ENCODE assay signal across 1 cellular context in the genomic region with DNA sequence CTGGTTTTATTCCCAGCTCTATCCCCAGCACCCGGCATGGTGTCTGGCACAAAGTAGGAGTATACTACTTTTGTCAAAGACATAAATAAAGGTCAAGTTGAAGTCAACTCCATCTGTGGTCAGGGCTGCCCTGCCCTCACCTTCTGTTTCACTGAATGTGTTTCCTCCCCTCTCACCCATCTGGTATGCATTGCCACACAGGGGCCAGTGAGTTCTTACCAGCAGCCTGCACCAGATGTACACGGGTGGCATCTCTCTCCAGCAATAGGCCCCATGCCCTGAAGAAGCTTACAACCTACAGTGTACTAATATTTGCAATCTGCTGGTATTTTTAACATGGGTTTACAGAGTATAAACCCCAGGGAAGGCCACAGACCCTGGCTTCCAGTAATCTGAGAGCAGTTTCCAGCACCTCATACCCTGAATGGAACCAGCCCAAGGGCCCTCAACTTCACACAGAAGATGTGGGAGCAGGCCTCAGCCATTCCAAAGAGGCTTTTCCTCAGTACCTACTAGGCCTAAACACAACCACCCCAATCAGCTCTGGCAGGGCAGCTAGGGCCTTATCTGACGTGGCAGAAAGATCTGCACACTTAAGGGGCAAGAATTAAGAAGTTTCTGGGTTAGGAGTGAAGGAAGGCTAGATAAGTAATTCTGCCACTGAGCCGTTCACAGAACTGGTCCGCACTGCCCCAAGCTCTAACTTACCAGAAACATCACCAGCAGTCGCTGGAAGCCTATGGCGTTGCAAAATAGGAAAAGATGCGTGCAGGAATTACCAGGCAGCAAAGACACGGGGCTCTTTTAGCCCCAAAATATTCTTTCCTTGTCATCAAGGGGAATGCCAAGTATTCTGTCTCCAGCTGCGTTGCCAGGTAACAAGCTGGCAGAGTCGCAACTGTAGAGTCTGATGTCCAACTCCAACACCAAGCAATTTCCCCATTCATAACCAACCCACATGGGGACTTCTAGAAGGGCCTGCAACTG.
TF ChIP-seq lines count a peak whose summit lies in the region.

No MANE protein-coding gene starts in this region.

TF ChIP-seq in GM23338, 12 proteins besides CTCF, POLR2A, EP300 and RAD21 (continued from another document):
- TF ChIP-seq, protein P1, sequence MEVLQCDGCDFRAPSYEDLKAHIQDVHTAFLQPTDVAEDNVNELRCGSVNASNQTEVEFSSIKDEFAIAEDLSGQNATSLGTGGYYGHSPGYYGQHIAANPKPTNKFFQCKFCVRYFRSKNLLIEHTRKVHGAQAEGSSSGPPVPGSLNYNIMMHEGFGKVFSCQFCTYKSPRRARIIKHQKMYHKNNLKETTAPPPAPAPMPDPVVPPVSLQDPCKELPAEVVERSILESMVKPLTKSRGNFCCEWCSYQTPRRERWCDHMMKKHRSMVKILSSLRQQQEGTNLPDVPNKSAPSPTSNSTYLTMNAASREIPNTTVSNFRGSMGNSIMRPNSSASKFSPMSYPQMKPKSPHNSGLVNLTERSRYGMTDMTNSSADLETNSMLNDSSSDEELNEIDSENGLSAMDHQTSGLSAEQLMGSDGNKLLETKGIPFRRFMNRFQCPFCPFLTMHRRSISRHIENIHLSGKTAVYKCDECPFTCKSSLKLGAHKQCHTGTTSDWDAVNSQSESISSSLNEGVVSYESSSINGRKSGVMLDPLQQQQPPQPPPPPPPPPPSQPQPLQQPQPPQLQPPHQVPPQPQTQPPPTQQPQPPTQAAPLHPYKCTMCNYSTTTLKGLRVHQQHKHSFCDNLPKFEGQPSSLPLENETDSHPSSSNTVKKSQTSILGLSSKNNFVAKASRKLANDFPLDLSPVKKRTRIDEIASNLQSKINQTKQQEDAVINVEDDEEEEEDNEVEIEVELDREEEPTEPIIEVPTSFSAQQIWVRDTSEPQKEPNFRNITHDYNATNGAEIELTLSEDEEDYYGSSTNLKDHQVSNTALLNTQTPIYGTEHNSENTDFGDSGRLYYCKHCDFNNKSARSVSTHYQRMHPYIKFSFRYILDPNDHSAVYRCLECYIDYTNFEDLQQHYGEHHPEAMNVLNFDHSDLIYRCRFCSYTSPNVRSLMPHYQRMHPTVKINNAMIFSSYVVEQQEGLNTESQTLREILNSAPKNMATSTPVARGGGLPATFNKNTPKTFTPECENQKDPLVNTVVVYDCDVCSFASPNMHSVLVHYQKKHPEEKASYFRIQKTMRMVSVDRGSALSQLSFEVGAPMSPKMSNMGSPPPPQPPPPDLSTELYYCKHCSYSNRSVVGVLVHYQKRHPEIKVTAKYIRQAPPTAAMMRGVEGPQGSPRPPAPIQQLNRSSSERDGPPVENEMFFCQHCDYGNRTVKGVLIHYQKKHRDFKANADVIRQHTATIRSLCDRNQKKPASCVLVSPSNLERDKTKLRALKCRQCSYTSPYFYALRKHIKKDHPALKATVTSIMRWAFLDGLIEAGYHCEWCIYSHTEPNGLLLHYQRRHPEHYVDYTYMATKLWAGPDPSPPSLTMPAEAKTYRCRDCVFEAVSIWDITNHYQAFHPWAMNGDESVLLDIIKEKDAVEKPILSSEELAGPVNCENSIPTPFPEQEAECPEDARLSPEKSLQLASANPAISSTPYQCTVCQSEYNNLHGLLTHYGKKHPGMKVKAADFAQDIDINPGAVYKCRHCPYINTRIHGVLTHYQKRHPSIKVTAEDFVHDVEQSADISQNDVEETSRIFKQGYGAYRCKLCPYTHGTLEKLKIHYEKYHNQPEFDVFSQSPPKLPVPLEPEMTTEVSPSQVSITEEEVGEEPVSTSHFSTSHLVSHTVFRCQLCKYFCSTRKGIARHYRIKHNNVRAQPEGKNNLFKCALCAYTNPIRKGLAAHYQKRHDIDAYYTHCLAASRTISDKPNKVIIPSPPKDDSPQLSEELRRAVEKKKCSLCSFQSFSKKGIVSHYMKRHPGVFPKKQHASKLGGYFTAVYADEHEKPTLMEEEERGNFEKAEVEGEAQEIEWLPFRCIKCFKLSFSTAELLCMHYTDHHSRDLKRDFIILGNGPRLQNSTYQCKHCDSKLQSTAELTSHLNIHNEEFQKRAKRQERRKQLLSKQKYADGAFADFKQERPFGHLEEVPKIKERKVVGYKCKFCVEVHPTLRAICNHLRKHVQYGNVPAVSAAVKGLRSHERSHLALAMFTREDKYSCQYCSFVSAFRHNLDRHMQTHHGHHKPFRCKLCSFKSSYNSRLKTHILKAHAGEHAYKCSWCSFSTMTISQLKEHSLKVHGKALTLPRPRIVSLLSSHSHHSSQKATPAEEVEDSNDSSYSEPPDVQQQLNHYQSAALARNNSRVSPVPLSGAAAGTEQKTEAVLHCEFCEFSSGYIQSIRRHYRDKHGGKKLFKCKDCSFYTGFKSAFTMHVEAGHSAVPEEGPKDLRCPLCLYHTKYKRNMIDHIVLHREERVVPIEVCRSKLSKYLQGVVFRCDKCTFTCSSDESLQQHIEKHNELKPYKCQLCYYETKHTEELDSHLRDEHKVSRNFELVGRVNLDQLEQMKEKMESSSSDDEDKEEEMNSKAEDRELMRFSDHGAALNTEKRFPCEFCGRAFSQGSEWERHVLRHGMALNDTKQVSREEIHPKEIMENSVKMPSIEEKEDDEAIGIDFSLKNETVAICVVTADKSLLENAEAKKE (CRISPR knock-in tag; IDR thresholded peaks at IDR 0.05), result no peak
- TF ChIP-seq ZNF114 (CRISPR knock-in tag; IDR thresholded peaks at IDR 0.05), result no peak
- TF ChIP-seq, protein P2, sequence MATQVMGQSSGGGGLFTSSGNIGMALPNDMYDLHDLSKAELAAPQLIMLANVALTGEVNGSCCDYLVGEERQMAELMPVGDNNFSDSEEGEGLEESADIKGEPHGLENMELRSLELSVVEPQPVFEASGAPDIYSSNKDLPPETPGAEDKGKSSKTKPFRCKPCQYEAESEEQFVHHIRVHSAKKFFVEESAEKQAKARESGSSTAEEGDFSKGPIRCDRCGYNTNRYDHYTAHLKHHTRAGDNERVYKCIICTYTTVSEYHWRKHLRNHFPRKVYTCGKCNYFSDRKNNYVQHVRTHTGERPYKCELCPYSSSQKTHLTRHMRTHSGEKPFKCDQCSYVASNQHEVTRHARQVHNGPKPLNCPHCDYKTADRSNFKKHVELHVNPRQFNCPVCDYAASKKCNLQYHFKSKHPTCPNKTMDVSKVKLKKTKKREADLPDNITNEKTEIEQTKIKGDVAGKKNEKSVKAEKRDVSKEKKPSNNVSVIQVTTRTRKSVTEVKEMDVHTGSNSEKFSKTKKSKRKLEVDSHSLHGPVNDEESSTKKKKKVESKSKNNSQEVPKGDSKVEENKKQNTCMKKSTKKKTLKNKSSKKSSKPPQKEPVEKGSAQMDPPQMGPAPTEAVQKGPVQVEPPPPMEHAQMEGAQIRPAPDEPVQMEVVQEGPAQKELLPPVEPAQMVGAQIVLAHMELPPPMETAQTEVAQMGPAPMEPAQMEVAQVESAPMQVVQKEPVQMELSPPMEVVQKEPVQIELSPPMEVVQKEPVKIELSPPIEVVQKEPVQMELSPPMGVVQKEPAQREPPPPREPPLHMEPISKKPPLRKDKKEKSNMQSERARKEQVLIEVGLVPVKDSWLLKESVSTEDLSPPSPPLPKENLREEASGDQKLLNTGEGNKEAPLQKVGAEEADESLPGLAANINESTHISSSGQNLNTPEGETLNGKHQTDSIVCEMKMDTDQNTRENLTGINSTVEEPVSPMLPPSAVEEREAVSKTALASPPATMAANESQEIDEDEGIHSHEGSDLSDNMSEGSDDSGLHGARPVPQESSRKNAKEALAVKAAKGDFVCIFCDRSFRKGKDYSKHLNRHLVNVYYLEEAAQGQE (IDR thresholded peaks at IDR 0.05; ENCODE audit: unreplicated experiment), result no peak
- no peak for TF ChIP-seq EZH2phosphoT487 (IDR thresholded peaks at IDR 0.05; ENCODE audit: unreplicated experiment)
- TF ChIP-seq ZNF331 (CRISPR knock-in tag; IDR thresholded peaks at IDR 0.05; ENCODE audit: low read depth), result no peak
- no peak for TF ChIP-seq EZH2 (IDR thresholded peaks at IDR 0.05; ENCODE audit: low read depth, unreplicated experiment)
